In genomic region chr2:223311889-223312288, GRCh38 we compare ENCODE assay signal across 11 cellular contexts.
"Had no signal": no experiment of that assay in that cellular context is flagged by ENCODE, and none has a peak within 500 bp of the region (broad histone marks: within the 10 kb centered on the region; RNA-seq: fewer than 3 reads in every experiment).

No MANE protein-coding gene starts in this region.

- H3K27ac ChIP-seq: GM23248 had no signal

- H2AFZ ChIP-seq: GM23248, GM23338 had no signal

- H3K4me3 ChIP-seq: GM23248, GM23338, HAP-1 had no signal

- H3K4me2 ChIP-seq: GM23338 had no signal

- H3K9me3 ChIP-seq: HAP-1 had no signal

- H3K36me3 ChIP-seq: HAP-1 had no signal

- DNase-seq: GM23248, GOT3, H7, H9, HCEC 1CT, HFFc6 had no signal

- H3K4me1 ChIP-seq: HAP-1 had no signal

- FAIRE-seq: H1, H54 had no signal

- ATAC-seq: GM23338, HCT116 had no signal

- H3K9ac ChIP-seq: GM23248 had no signal
